Comparison of ENCODE assay signal across 19 cellular contexts in genomic region chr3:175070946-175071345, GRCh38.
DNase-seq lines count a peak whose midpoint lies in the region; ATAC-seq and TF ChIP-seq lines count a peak whose summit lies in the region.
"Had no signal": no experiment of that assay in that cellular context is flagged by ENCODE, and none has a peak within 500 bp of the region (broad histone marks: within the 10 kb centered on the region; RNA-seq: fewer than 3 reads in every experiment).

No MANE protein-coding gene starts in this region.

- intact Hi-C loops in upper lobe of right lung (cut with DNase I) = no loop called here

- no peaks in the 10 kb centered on the region for H3K4me1 ChIP-seq in upper lobe of right lung

- H3K27ac ChIP-seq in upper lobe of right lung = no peak overlapping the region
- H3K27ac ChIP-seq: HL-60 had no signal

- ATAC-seq in esophagus mucosa (peak; percentile 54), upper lobe of right lung (peak; percentile 89), HG03378 (IDR thresholded peaks at IDR 0.05; ENCODE audit: unreplicated experiment) (no peak), GM21381 (IDR thresholded peaks at IDR 0.05; ENCODE audit: unreplicated experiment) (no peak), left lobe of liver (no peak)
- ATAC-seq: Panc1, Right ventricle myocardium inferior, T-helper 17 cell had no signal

- H3K4me3 ChIP-seq in NB4 (ENCODE audit: low read depth, low read length) (no peak overlapping the region), upper lobe of right lung (no peak overlapping the region)

- H3K9me3 ChIP-seq in upper lobe of right lung = no peaks in the 10 kb centered on the region
- H3K9me3 ChIP-seq: Caco-2 had no signal

- TF ChIP-seq CTCF in NB4 (IDR thresholded peaks at IDR 0.05; ENCODE audit: low read depth, low read length) = no peak
- TF ChIP-seq CTCF in upper lobe of right lung (IDR thresholded peaks at IDR 0.05) = no peak

- DNase-seq in NCI-H2171 treated with DMSO at 0.1 percent for 48 hours (lab: John Stamatoyannopoulos, UW) (peak; percentile 29), NCI-H2171 (lab: John Stamatoyannopoulos, UW) (no peak), NB4 (ENCODE audit: low read depth) (peak; percentile 3), upper lobe of right lung (no peak), left lobe of liver (ENCODE audit: low spot score) (no peak)
- DNase-seq: Caco-2, DMS79 treated with DMSO at 0.1 percent for 48 hours, GF-D8, KBM-7, MM.1S, NCI-H1105 treated with DMSO at 0.1 percent for 48 hours, NCI-H1930, T-helper 17 cell had no signal

- H3K36me3 ChIP-seq in upper lobe of right lung = no peaks in the 10 kb centered on the region

- no peaks in the 10 kb centered on the region for H3K27me3 ChIP-seq in upper lobe of right lung

- TF ChIP-seq POLR2A in NB4 (IDR thresholded peaks at IDR 0.05; ENCODE audit: extremely low read depth, insufficient read length) = no peak

Comparison
In these comparisons a context has a peak if more than half of its experiments do, and no peak if none do; other contexts are left out.
1. DNase-seq: peak in NCI-H2171 treated with DMSO at 0.1 percent for 48 hours (single experiment) and NB4 (single experiment); none in NCI-H2171 (single experiment), upper lobe of right lung (single experiment) and left lobe of liver (single experiment).
2. ATAC-seq: peak in esophagus mucosa (single experiment) and upper lobe of right lung (single experiment); none in HG03378 (single experiment), GM21381 (single experiment) and left lobe of liver (single experiment).